Comparison of ENCODE assay signal across 24 cellular contexts in the genomic region with DNA sequence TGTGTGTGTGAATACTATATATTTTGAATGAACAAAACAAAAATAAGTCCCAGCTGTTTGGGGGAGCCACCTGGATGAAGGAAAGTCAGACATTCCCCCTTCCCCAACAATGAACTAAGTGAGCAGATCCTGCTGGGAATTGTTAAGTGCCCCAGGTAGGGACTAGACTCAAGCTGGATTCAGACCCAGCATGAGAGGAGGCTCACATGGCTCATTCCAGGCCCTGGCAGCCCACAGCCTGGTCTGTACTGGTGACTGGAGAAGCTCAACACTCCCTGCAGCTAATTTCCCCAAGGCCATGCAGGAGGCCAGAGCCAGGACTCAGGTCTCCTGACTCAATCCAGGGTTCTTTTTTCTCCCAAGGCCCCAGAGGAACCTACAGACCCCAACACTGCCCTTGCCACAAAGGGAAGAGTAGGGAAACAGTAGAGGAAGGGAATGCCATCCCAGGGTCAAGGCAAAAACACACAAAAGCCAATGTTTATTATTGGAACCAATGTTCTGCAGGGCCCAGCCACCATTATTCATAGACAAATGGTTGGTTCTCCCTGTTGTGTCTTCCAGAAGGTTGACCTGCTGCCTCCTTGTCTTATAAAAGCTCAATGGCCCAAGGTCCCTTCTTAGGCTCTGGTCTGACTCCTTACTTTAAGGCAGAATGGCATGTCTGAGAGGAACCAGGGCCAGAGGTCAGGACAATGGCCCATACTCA. TPM values are rescaled to one million over a fixed set of nuclear protein-coding genes. Genes with fewer than 3 reads are reported as not detected.
A peak's percentile ranks its signal among the peaks of the same experiment; 100 is the strongest.
DNase-seq lines count a peak whose midpoint lies in the region; ATAC-seq and TF ChIP-seq lines count a peak whose summit lies in the region.
"Had no signal": no experiment of that assay in that cellular context is flagged by ENCODE, and none has a peak within 500 bp of the region (broad histone marks: within the 10 kb centered on the region; RNA-seq: fewer than 3 reads in every experiment).

No MANE protein-coding gene starts in this region.

- H3K79me2 ChIP-seq in GM23338 (replicated peaks; ENCODE audit: insufficient read depth) (peaks cover 22% of the 10 kb centered on the region), PC-3 (ENCODE audit: low read length) (no peaks in the 10 kb centered on the region), Karpas-422 (ENCODE audit: low read length) (no peaks in the 10 kb centered on the region)

- H3K4me1 Mint-ChIP-seq in GM23338 (peaks cover 75% of the 10 kb centered on the region), osteocyte (ENCODE audit: unreplicated experiment) (peaks cover 89% of the 10 kb centered on the region)
- peaks cover 0 to 2% (median 0%) of the 10 kb centered on the region in 4 donors for H3K4me1 Mint-ChIP-seq in naive thymus-derived CD8-positive, alpha-beta T cell

- H3K9me3 Mint-ChIP-seq in GM23338 (no peaks in the 10 kb centered on the region), osteocyte (ENCODE audit: unreplicated experiment) (no peaks in the 10 kb centered on the region)
- H3K9me3 Mint-ChIP-seq in naive thymus-derived CD8-positive, alpha-beta T cell = no peaks in the 10 kb centered on the region

- H3K9me2 ChIP-seq in GM23338 (ENCODE audit: insufficient read depth) = 0 out of 2 replicates have a peak, but pooled peaks cover 7% of the 10 kb centered on the region
- no peaks in the 10 kb centered on the region for H3K9me2 ChIP-seq in PC-3 (replicated peaks; ENCODE audit: low read length)
- no peaks in the 10 kb centered on the region for H3K9me2 ChIP-seq in Karpas-422 (replicated peaks; ENCODE audit: insufficient read depth, low read length)

- ATAC-seq in GM23338 (0 out of 3 replicates have a peak, but pooled peaks have one; percentile 1), PC-3 (no peak), GM21723 (IDR thresholded peaks at IDR 0.05; ENCODE audit: unreplicated experiment) (no peak)
- ATAC-seq in naive thymus-derived CD8-positive, alpha-beta T cell = no peak
- ATAC-seq: SK-N-SH treated with all-trans-retinoic acid at 6 μM for 48 hours had no signal

- POLR2A ChIA-PET in PC-3 (lab: Charles Lee; ENCODE audit: unreplicated experiment) = interaction anchor here (0.6 kb wide), 1 partner anchor 273 kb away, joined by 4 read pairs; no protein-coding TSS in a partner anchor
- POLR2A ChIA-PET in naive thymus-derived CD8-positive, alpha-beta T cell (lab: Charles Lee) = interaction anchor here (0.6 kb wide), 1 partner anchor 227 kb away, joined by 5 read pairs; no protein-coding TSS in a partner anchor

- TF ChIP-seq CTCF in GM23338 (conservative IDR thresholded peaks at IDR 0.05; ENCODE audit: low read depth in 2 of 2) (no peak), PC-3 (conservative IDR thresholded peaks at IDR 0.05; ENCODE audit: low read depth, low read length) (no peak), osteocyte (IDR thresholded peaks at IDR 0.05) (no peak)

- H3K27me3 ChIP-seq in GM23338 (ENCODE audit: insufficient read depth) (no peaks in the 10 kb centered on the region), PC-3 (ENCODE audit: low read length) (no peaks in the 10 kb centered on the region), Karpas-422 (ENCODE audit: low read length) (no peaks in the 10 kb centered on the region), HAP-1 (ENCODE audit: low read depth) (no peaks in the 10 kb centered on the region)

- H3K4me1 ChIP-seq in GM23338 (ENCODE audit: insufficient read depth) (peaks cover 60% of the 10 kb centered on the region), PC-3 (ENCODE audit: insufficient read depth, low read length) (peaks cover 29% of the 10 kb centered on the region), Karpas-422 (ENCODE audit: low read length) (peaks cover 18% of the 10 kb centered on the region), HAP-1 (peaks cover 23% of the 10 kb centered on the region)

- H3K27ac Mint-ChIP-seq in GM23338 = 0 out of 2 replicates have a peak overlapping the region, but pooled peaks have one; percentile 40
- H3K27ac Mint-ChIP-seq in osteocyte (ENCODE audit: unreplicated experiment) = peak overlapping the region; percentile 41
- H3K27ac Mint-ChIP-seq in naive thymus-derived CD8-positive, alpha-beta T cell = no peak overlapping the region

- H3K27ac ChIP-seq in GM23338 (ENCODE audit: low read depth) = 0 out of 2 replicates have a peak overlapping the region, but pooled peaks have one; percentile 39
- H3K27ac ChIP-seq in PC-3 (ENCODE audit: low read length) = peak overlapping the region; percentile 81
- peak overlapping the region; percentile 17 for H3K27ac ChIP-seq in epithelial cell of prostate
- H3K27ac ChIP-seq in Karpas-422 (ENCODE audit: low read length) = no peak overlapping the region
- H3K27ac ChIP-seq: C4-2B had no signal

- peaks cover 8% of the 10 kb centered on the region; the same call in 2 of the 3 replicates for H3K36me3 Mint-ChIP-seq in GM23338 (ENCODE audit: low read depth)
- H3K36me3 Mint-ChIP-seq in osteocyte (ENCODE audit: unreplicated experiment) = peaks cover 1% of the 10 kb centered on the region
- no peaks in the 10 kb centered on the region for H3K36me3 Mint-ChIP-seq in naive thymus-derived CD8-positive, alpha-beta T cell

- no TSS peak for BruUV-seq in PC-3 (replicated peaks; lab: Mats Ljungman, UMichigan)

- H3K4me3 Mint-ChIP-seq in GM23338 = no peak overlapping the region
- no peak overlapping the region for H3K4me3 Mint-ChIP-seq in osteocyte (ENCODE audit: unreplicated experiment)
- no peak overlapping the region for H3K4me3 Mint-ChIP-seq in naive thymus-derived CD8-positive, alpha-beta T cell

- H3K9me3 ChIP-seq in PC-3 (ENCODE audit: low read length) (no peaks in the 10 kb centered on the region), Karpas-422 (ENCODE audit: low read length) (no peaks in the 10 kb centered on the region), HAP-1 (no peaks in the 10 kb centered on the region)

- H3K9ac ChIP-seq in PC-3 (ENCODE audit: low read length) = peak overlapping the region; percentile 49; the same call in 1 of the 2 replicates
- no peak overlapping the region for H3K9ac ChIP-seq in Karpas-422 (ENCODE audit: low read length)

- H3K27me3 Mint-ChIP-seq in GM23338 (ENCODE audit: insufficient read depth, low read depth, poor library complexity) (peaks cover 35% of the 10 kb centered on the region), osteocyte (ENCODE audit: unreplicated experiment) (no peaks in the 10 kb centered on the region)
- peaks cover 2 to 45% (median 25%) of the 10 kb centered on the region in 5 donors for H3K27me3 Mint-ChIP-seq in naive thymus-derived CD8-positive, alpha-beta T cell

- H4K20me1 ChIP-seq in GM23338 (replicated peaks; ENCODE audit: insufficient read depth) (no peaks in the 10 kb centered on the region), PC-3 (ENCODE audit: low read length) (no peaks in the 10 kb centered on the region), Karpas-422 (ENCODE audit: insufficient read depth, low read depth, low read length) (no peaks in the 10 kb centered on the region)

- in situ Hi-C loops in HAP-1 (cut with MboI; ENCODE audit: low sequenced_read_pairs) = no loop called here

- H3K36me3 ChIP-seq in GM23338 (ENCODE audit: insufficient read depth) (no peaks in the 10 kb centered on the region), PC-3 (ENCODE audit: low read depth, low read length) (no peaks in the 10 kb centered on the region), Karpas-422 (ENCODE audit: insufficient read depth, low read length) (no peaks in the 10 kb centered on the region), HAP-1 (replicated peaks) (no peaks in the 10 kb centered on the region)

- H2AFZ ChIP-seq in GM23338 (no peak overlapping the region), PC-3 (ENCODE audit: low read length) (peak overlapping the region; percentile 69; the same call in 1 of the 2 replicates), Karpas-422 (ENCODE audit: low read length) (no peak overlapping the region)

- CTCF ChIA-PET in PC-3 (lab: Charles Lee) = no interaction called here

- H3K4me3 ChIP-seq in GM23338 (no peak overlapping the region), PC-3 (ENCODE audit: low read length) (no peak overlapping the region), Karpas-422 (ENCODE audit: low read length) (no peak overlapping the region), HAP-1 (no peak overlapping the region)
- H3K4me3 ChIP-seq: GM12878 had no signal

- no peak for DNase-seq in GM23338 (ENCODE audit: low spot score)
- no peak for DNase-seq in PC-3
- DNase-seq in epithelial cell of prostate (ENCODE audit: low read depth, low spot score) = no peak
- DNase-seq in osteocyte (ENCODE audit: extremely low spot score, unreplicated experiment) = no peak
- no peak for DNase-seq in Karpas-422
- no peak for DNase-seq in HAP-1 (ENCODE audit: low spot score in 2 of 2)
- no peak for DNase-seq in naive thymus-derived CD8-positive, alpha-beta T cell
- DNase-seq: ACHN, AML-193, DMS153, NCI-H1092 treated with DMSO at 0.1 percent for 48 hours, NCI-H2081, NCI-H510A treated with DMSO at 0.1 percent for 48 hours, NCI-H774, SHP77 treated with DMSO at 0.1 percent for 48 hours, T-helper 1 cell had no signal

- H3K4me2 ChIP-seq in GM23338 (no peak overlapping the region), PC-3 (ENCODE audit: low read length) (peak overlapping the region; percentile 37), Karpas-422 (ENCODE audit: low read depth, low read length, poor library complexity, severe bottlenecking) (no peak overlapping the region)

- intact Hi-C loops in PC-3 (cut with micrococcal nuclease) = no loop called here

- peaks cover 29% of the 10 kb centered on the region for H3F3A ChIP-seq in GM23338 (replicated peaks; ENCODE audit: low read depth)
- no peaks in the 10 kb centered on the region for H3F3A ChIP-seq in PC-3 (ENCODE audit: low read length, unreplicated experiment)

RNA-seq across cellular contexts. Expression of a gene that starts 9.5 kb away (rescaled TPM):
- total RNA-seq in GM23338 (2014; rRNA removed; shearing (Covaris generic)) = 8.4 and 9.6 TPM in 2 replicates
- polyA plus RNA-seq in GM23338 (2016; fragmentation: Nextera tagmentation; extraction: Ambion mirVana) = 7.2 and 7.5 TPM in 2 replicates
- total RNA-seq in PC-3 (2014; rRNA removed) (0.98 and 1.6 TPM in 2 replicates), osteocyte (36.4 and 36.8 TPM in 2 replicates)
- 0.18 TPM in 1 of 2 replicates, not detected in the other for total RNA-seq in Karpas-422 (2014; rRNA removed; shearing (Covaris generic); ENCODE audit: low replicate concordance)
- total RNA-seq in naive thymus-derived CD8-positive, alpha-beta T cell = under 1 TPM; 0.08 to 0.14 TPM
- under 1 TPM in 1 of 3 donors, not detected in 2; 0.12 TPM for polyA plus RNA-seq in naive thymus-derived CD8-positive, alpha-beta T cell

RNA-seq across cellular contexts. Expression of a gene that starts 35.4 kb away (rescaled TPM):
- total RNA-seq in GM23338 (2014; rRNA removed; shearing (Covaris generic)) = 26.3 and 30.7 TPM in 2 replicates
- polyA plus RNA-seq in GM23338 (2016; fragmentation: Nextera tagmentation; extraction: Ambion mirVana) = 15.3 and 16.4 TPM in 2 replicates
- total RNA-seq in PC-3 (2014; rRNA removed) = not detected in 2 replicates
- 0.16 and 0.48 TPM in 2 replicates for total RNA-seq in osteocyte
- total RNA-seq in Karpas-422 (2014; rRNA removed; shearing (Covaris generic); ENCODE audit: low replicate concordance) = not detected in 2 replicates
- not detected for total RNA-seq in naive thymus-derived CD8-positive, alpha-beta T cell
- polyA plus RNA-seq in naive thymus-derived CD8-positive, alpha-beta T cell = not detected
- total RNA-seq: Daoy, H4, OCI-LY7, RPMI7951 had no signal

Comparison
In these comparisons a context has a peak if more than half of its experiments do, and no peak if none do; other contexts are left out.
1. H3K27ac Mint-ChIP-seq: peak in GM23338 (single experiment) and osteocyte (single experiment); none in naive thymus-derived CD8-positive, alpha-beta T cell (0 of 10).
2. RNA of a gene that starts 35.4 kb away (total RNA-seq): 26.3 to 30.7 TPM in GM23338; 0.16 to 0.48 TPM in osteocyte, not detected in PC-3, not detected in Karpas-422 and not detected in naive thymus-derived CD8-positive, alpha-beta T cell; every median in the first group is over 10 times any median in the second.